8 cellular contexts compared by ENCODE assay signal in the genomic region with DNA sequence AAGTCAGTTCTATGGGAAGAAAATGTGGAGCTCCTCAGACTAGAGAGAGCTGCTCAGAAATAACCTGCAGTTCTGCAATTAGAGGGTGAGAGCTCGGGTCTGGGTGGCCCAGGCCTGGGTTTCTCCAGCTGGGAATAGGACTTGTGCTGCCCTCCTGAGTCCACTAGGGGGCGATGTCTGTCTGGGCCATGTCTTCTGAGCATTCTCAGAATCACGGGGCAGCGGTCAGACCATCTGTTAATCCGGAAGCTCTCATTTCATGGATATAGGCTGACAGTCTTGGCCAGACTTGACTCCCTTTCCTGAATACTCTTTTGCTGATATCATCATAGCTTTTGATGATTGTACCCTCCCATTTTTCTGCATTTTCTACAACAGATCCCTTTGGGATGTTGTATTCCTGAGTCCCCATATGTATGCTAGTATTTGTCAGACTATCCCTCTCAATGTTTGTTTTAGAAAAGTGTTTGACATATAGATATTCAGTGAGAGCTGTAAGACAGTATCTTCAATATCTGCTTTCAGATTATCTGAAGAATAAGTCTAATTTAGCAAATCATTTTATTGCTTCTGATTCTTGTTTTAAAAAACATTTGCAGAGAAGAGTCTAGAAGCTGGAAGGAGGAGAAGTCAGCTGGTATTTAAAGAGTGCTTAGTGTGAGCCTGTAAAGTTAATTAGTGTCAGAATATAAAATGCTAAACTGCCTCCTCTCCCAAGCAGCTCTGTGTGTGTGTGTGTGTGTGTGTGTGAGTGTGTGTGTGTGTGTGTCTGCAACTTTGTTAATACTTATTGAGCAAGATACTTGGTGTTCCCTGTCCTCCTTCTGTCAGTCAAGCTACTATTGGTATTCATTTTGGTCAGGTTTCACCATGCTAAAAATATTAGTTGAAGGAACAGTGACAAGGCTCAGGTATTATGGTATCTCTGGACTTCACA. TPM values are rescaled to one million over a fixed set of nuclear protein-coding genes. Genes with fewer than 3 reads are reported as not detected.
DNase-seq lines count a peak whose midpoint lies in the region; ATAC-seq and TF ChIP-seq lines count a peak whose summit lies in the region.

No MANE protein-coding gene starts in this region.

- ATAC-seq in GM19324 (IDR thresholded peaks at IDR 0.05; ENCODE audit: low FRiP score, unreplicated experiment), result peak; percentile 82
- ATAC-seq in HG03378 (IDR thresholded peaks at IDR 0.05; ENCODE audit: unreplicated experiment), result peak; percentile 89
- peak; percentile 95 to 98 for ATAC-seq in lower lobe of right lung

- no peaks in the 10 kb centered on the region for H3K9me3 Mint-ChIP-seq in activated CD4-positive, alpha-beta T cell treated with anti-CD3 and anti-CD28 coated beads, Interleukin-2, amount 10 ng/mL, durations not matched to agents 24 days and 14 days

- TF ChIP-seq CTCF in lower lobe of right lung (IDR thresholded peaks at IDR 0.05), result peak; percentile 97

- H3K27me3 ChIP-seq in lower lobe of right lung (ENCODE audit: low read depth), result no peaks in the 10 kb centered on the region

- peak overlapping the region; percentile 33 for H3K27ac ChIP-seq in lower lobe of right lung

- H3K36me3 Mint-ChIP-seq in activated CD4-positive, alpha-beta T cell treated with anti-CD3 and anti-CD28 coated beads, Interleukin-2, amount 10 ng/mL, durations not matched to agents 24 days and 14 days (ENCODE audit: low read depth), result peaks cover 22% of the 10 kb centered on the region

- H3K4me1 ChIP-seq in lower lobe of right lung, result peaks cover 27% of the 10 kb centered on the region

- no peaks in the 10 kb centered on the region for H3K27me3 Mint-ChIP-seq in activated CD4-positive, alpha-beta T cell treated with anti-CD3 and anti-CD28 coated beads, Interleukin-2, amount 10 ng/mL, durations not matched to agents 24 days and 14 days

- H3K9me3 ChIP-seq in lower lobe of right lung, result no peaks in the 10 kb centered on the region

- no peak overlapping the region for H3K4me3 ChIP-seq in lower lobe of right lung

- H3K4me3 Mint-ChIP-seq in activated CD4-positive, alpha-beta T cell treated with anti-CD3 and anti-CD28 coated beads, Interleukin-2, amount 10 ng/mL, durations not matched to agents 24 days and 14 days, result no peak overlapping the region

- intact Hi-C loops in activated CD4-positive, alpha-beta T cell treated with anti-CD3 and anti-CD28 coated beads, Interleukin-2, amount 10 ng/mL, durations not matched to agents 24 days and 14 days (cut with micrococcal nuclease), result loop anchor here (1.0 kb wide), 4 partner anchors 17 to 154 kb away; no protein-coding TSS in a partner anchor
- intact Hi-C loops in lower lobe of right lung (cut with DNase I), result no loop called here

- H3K4me1 Mint-ChIP-seq in activated CD4-positive, alpha-beta T cell treated with anti-CD3 and anti-CD28 coated beads, Interleukin-2, amount 10 ng/mL, durations not matched to agents 24 days and 14 days, result peaks cover 38% of the 10 kb centered on the region

- no peak overlapping the region for H3K27ac Mint-ChIP-seq in activated CD4-positive, alpha-beta T cell treated with anti-CD3 and anti-CD28 coated beads, Interleukin-2, amount 10 ng/mL, durations not matched to agents 24 days and 14 days

- H3K36me3 ChIP-seq in lower lobe of right lung, result peaks cover 58% of the 10 kb centered on the region

- DNase-seq in C1 segment of cervical spinal cord (lab: John Stamatoyannopoulos, UW) (peak in 13 of 14 donors; percentile 7 to 77 (median 64)), NCI-H510A treated with DMSO at 0.1 percent for 48 hours (lab: John Stamatoyannopoulos, UW) (peak; percentile 65), dermis microvascular lymphatic vessel endothelial cell (ENCODE audit: low read depth in 2 of 2) (peak; percentile 18 to 93), lower lobe of right lung (peak; percentile 87)
- peak; percentile 92 for DNase-seq in activated CD4-positive, alpha-beta T cell treated with anti-CD3 and anti-CD28 coated beads, Interleukin-2, amount 10 ng/mL, durations not matched to agents 24 days and 14 days
- peak; percentile 35 for DNase-seq in stimulated activated CD8-positive, alpha-beta memory T cell treated with anti-CD3 and anti-CD28 coated beads, Interleukin-12 subunit alpha, Interleukin-12 subunit beta, amount 100 ng/mL, for 24 hours (ENCODE audit: extremely low read depth)

RNA-seq across cellular contexts. Expression of a gene that starts 38.0 kb away (rescaled TPM):
- 27.1 and 27.5 TPM in 2 replicates for total RNA-seq in activated CD4-positive, alpha-beta T cell treated with anti-CD3 and anti-CD28 coated beads, Interleukin-2, amount 10 ng/mL, durations not matched to agents 24 days and 14 days
- 99.6 and 102 TPM in 2 replicates for total RNA-seq in dermis microvascular lymphatic vessel endothelial cell
- 49.8 TPM for total RNA-seq in lower lobe of right lung

Comparison
In these comparisons a context has a peak if more than half of its experiments do, and no peak if none do; other contexts are left out.
1. DNase-seq: peak in every context shown above with its lines; median percentile 92 in activated CD4-positive, alpha-beta T cell treated with anti-CD3 and anti-CD28 coated beads, Interleukin-2, amount 10 ng/mL, durations not matched to agents 24 days and 14 days; 87 in lower lobe of right lung; 65 in NCI-H510A treated with DMSO at 0.1 percent for 48 hours; 64 in C1 segment of cervical spinal cord; 56 in dermis microvascular lymphatic vessel endothelial cell; 35 in stimulated activated CD8-positive, alpha-beta memory T cell treated with anti-CD3 and anti-CD28 coated beads, Interleukin-12 subunit alpha, Interleukin-12 subunit beta, amount 100 ng/mL, for 24 hours.